In the genomic region with DNA sequence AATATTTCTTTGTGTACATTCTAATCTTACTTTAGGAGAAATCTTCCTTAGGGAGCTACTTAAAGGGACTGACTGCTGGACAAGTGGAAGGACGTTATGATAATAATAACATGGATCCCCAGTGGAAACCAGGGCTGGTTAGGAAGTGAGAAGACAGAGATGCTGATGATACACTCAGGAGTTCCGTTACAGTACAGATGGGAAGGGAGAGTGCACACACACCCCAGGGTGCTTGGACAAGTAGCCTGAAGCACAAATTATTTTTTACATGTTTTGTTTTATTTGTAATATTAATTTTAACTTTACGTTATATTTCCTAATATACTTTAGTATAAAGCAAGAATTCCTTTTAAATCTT, we compare ENCODE assay signal across 22 cellular contexts.
"Had no signal": no experiment of that assay in that cellular context is flagged by ENCODE, and none has a peak within 500 bp of the region (broad histone marks: within the 10 kb centered on the region; RNA-seq: fewer than 3 reads in every experiment).

No MANE protein-coding gene starts in this region.

- H3K27ac Mint-ChIP-seq: natural killer cell; stimulated activated naive B cell treated with anti-CD40 and anti-IgM and Interleukin-4, amounts not matched to agents 10 μg/mL and 1 μg/mL and 100 μg/mL, for 72 hours had no signal

- H3K4me1 Mint-ChIP-seq: natural killer cell; stimulated activated naive B cell treated with anti-CD40 and anti-IgM and Interleukin-4, amounts not matched to agents 10 μg/mL and 1 μg/mL and 100 μg/mL, for 72 hours had no signal

- H3K4me1 ChIP-seq: colonic mucosa, spleen, upper lobe of right lung had no signal

- H3K9me3 Mint-ChIP-seq: activated T-cell treated with anti-CD3 and anti-CD28 coated beads, Interleukin-2, amount 50 U/mL, for 4 hours had no signal

- H3K27me3 ChIP-seq: brain microvascular endothelial cell, colonic mucosa, spleen, upper lobe of right lung had no signal

- H3K36me3 ChIP-seq: brain microvascular endothelial cell, colonic mucosa, spleen, thoracic aorta, upper lobe of right lung had no signal

- H3K36me3 Mint-ChIP-seq: natural killer cell; stimulated activated naive B cell treated with anti-CD40 and anti-IgM and Interleukin-4, amounts not matched to agents 10 μg/mL and 1 μg/mL and 100 μg/mL, for 72 hours had no signal

- ATAC-seq: activated T-cell treated with anti-CD3 and anti-CD28 coated beads, Interleukin-2, amount 50 U/mL, for 4 hours; left lobe of liver; natural killer cell; stimulated activated naive B cell treated with anti-CD40 and anti-IgM and Interleukin-4, amounts not matched to agents 10 μg/mL and 1 μg/mL and 100 μg/mL, for 72 hours; upper lobe of right lung had no signal

- H3K27me3 Mint-ChIP-seq: stimulated activated naive B cell treated with anti-CD40 and anti-IgM and Interleukin-4, amounts not matched to agents 10 μg/mL and 1 μg/mL and 100 μg/mL, for 72 hours had no signal

- H3K4me3 Mint-ChIP-seq: activated T-cell treated with anti-CD3 and anti-CD28 coated beads, Interleukin-2, amount 50 U/mL, for 4 hours; natural killer cell; stimulated activated naive B cell treated with anti-CD40 and anti-IgM and Interleukin-4, amounts not matched to agents 10 μg/mL and 1 μg/mL and 100 μg/mL, for 72 hours had no signal

- H3K27ac ChIP-seq: brain microvascular endothelial cell, colonic mucosa, spleen, thoracic aorta, upper lobe of right lung had no signal

- DNase-seq: activated CD4-positive, alpha-beta T cell treated with anti-CD3 and anti-CD28 coated beads, Interleukin-2, amount 50 U/mL, for 1 hour; activated CD4-positive, CD25-positive, alpha-beta regulatory T cell treated with anti-CD3 and anti-CD28 coated beads, Interleukin-2, amount 50 U/mL, for 72 hours; activated CD8-positive, alpha-beta memory T cell treated with anti-CD3 and anti-CD28 coated beads, Interleukin-2, amount 50 U/mL, for 4 hours; activated naive CD4-positive, alpha-beta T cell treated with anti-CD3 and anti-CD28 coated beads, Interleukin-2, amount 50 U/mL, for 16 hours; activated T-cell treated with anti-CD3 and anti-CD28 coated beads, Interleukin-2, amount 50 U/mL, for 4 hours; aorta; brain microvascular endothelial cell; central memory CD4-positive, alpha-beta T cell; erythroblast; foreskin melanocyte; kidney; natural killer cell; occipital lobe; retina; spleen; stimulated activated naive B cell treated with anti-CD40 and anti-IgM and Interleukin-4, amounts not matched to agents 10 μg/mL and 1 μg/mL and 100 μg/mL, for 72 hours; T1000; upper lobe of right lung had no signal

- H3K9me3 ChIP-seq: colonic mucosa, thoracic aorta, upper lobe of right lung had no signal

- H3K4me3 ChIP-seq: colonic mucosa, lung, spleen, thoracic aorta, upper lobe of right lung had no signal
